ENCODE assay signal across 20 cellular contexts in genomic region chr15:85104584-85104983, GRCh38.
"Had no signal": no experiment of that assay in that cellular context is flagged by ENCODE, and none has a peak within 500 bp of the region (broad histone marks: within the 10 kb centered on the region; RNA-seq: fewer than 3 reads in every experiment).

No MANE protein-coding gene starts in this region.

- DNase-seq: foreskin melanocyte; hippocampal formation; kidney glomerular epithelial cell; mammary epithelial cell; naive thymus-derived CD4-positive, alpha-beta T cell; nephron progenitor cell; psoas muscle; retina; spleen; stimulated activated CD4-positive, alpha-beta T cell treated with anti-CD3 and anti-CD28 coated beads, Interleukin-2, amount 100 ng/mL, for 24 hours; stimulated activated CD4-positive, alpha-beta T cell treated with anti-CD3 and anti-CD28 coated beads, Interleukin-4, amount 100 ng/mL, for 4 hours; stimulated activated naive CD4-positive, alpha-beta T cell; stomach; thyroid gland; upper lobe of left lung; uterus had no signal

- H3K36me3 ChIP-seq: uterus had no signal

- H3K4me1 ChIP-seq: parathyroid adenoma, psoas muscle, spleen, stomach, uterus had no signal

- H3K27me3 ChIP-seq: spleen, stomach, thyroid gland, upper lobe of left lung, uterus had no signal

- H3K27ac Mint-ChIP-seq: dendritic cell treated with granulocyte-macrophage colony-stimulating factor and Interleukin-4, amounts not matched to agents 40 ng/mL and 50 ng/mL, for 4 days; nephron progenitor cell had no signal

- ATAC-seq: left lobe of liver; naive thymus-derived CD4-positive, alpha-beta T cell; psoas muscle; sciatic nerve had no signal

- H3K9me3 Mint-ChIP-seq: dendritic cell treated with granulocyte-macrophage colony-stimulating factor and Interleukin-4, amounts not matched to agents 40 ng/mL and 50 ng/mL, for 4 days; naive thymus-derived CD4-positive, alpha-beta T cell; nephron progenitor cell had no signal

- H3K9me3 ChIP-seq: psoas muscle, spleen, stomach, thyroid gland, upper lobe of left lung, uterus had no signal

- H3K4me3 ChIP-seq: psoas muscle, spleen, stomach, thyroid gland, upper lobe of left lung, uterus had no signal

- H3K27ac ChIP-seq: parathyroid adenoma, psoas muscle, spleen, stomach, thyroid gland, upper lobe of left lung, uterus had no signal
